8 cellular contexts compared by ENCODE assay signal in the genomic region with DNA sequence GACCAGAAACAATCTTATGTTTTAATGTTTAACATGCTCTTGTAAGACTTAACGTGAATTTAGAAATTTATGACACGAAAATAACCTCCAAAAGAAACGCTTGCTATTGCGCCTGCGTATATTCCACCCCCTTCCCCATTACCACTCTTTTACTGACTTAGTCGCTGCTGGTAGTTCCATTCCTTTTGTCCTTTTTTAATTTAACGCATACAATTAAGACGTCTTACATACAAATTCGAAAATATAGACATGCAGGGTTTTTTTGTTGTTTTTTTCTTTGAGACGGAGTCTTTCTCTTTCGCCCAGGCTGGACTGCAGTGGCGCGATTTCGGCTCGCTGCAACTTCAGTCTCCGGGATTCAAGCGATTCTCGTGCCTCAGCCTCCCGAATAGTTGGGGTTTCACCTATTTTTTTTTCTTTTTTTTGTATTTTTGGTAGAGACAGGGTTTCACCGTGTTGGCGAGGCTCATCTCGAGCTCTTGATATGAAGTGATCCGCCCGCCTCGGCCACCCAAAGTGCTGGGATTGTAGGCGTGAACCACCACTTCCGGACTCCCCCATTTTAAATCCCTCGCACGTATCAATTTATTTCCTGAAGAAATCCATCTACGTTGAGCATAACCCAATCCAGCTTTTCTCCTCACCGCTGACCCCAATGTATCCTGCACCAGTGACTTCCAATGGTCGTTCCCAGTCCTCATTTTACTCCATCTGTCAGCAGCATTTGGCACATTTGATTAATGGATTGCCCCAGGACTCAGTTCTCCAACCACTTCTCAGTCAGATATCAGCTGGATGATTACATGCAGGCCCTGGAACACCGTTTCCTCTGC. TPM values are rescaled to one million over a fixed set of nuclear protein-coding genes. Genes with fewer than 3 reads are reported as not detected.
A peak's percentile ranks its signal among the peaks of the same experiment; 100 is the strongest.
DNase-seq lines count a peak whose midpoint lies in the region; ATAC-seq, FAIRE-seq and TF ChIP-seq lines count a peak whose summit lies in the region.

No MANE protein-coding gene starts in this region.

- no peak overlapping the region for H2BK5ac ChIP-seq in mesendoderm (ENCODE audit: low read length)

- H3K79me2 ChIP-seq in mesendoderm (ENCODE audit: control insufficient read depth, insufficient read depth, low read length): peaks cover 5% of the 10 kb centered on the region

- no peak overlapping the region for H2AK5ac ChIP-seq in mesendoderm (ENCODE audit: low read length)

- H3K56ac ChIP-seq in mesendoderm (ENCODE audit: low read length): no peak overlapping the region

- no peak overlapping the region for H3K18ac ChIP-seq in mesendoderm (ENCODE audit: low read length)

- no peak overlapping the region for H2BK120ac ChIP-seq in mesendoderm (ENCODE audit: low read depth, low read length)

- H3K27me3 Mint-ChIP-seq in stimulated activated naive CD8-positive, alpha-beta T cell treated with anti-CD3 and anti-CD28 coated beads, Interleukin-15, amount 100 ng/mL, for 72 hours: no peaks in the 10 kb centered on the region

- no peak overlapping the region for H3K4ac ChIP-seq in mesendoderm (ENCODE audit: low read depth, low read length)

- peak overlapping the region; percentile 96 to 98 for H3K27ac Mint-ChIP-seq in stimulated activated naive CD8-positive, alpha-beta T cell treated with anti-CD3 and anti-CD28 coated beads, Interleukin-15, amount 100 ng/mL, for 72 hours

- H3K36me3 ChIP-seq in ectodermal cell (ENCODE audit: control insufficient read depth, insufficient read depth, low read length) (peaks cover 4% of the 10 kb centered on the region), mesendoderm (ENCODE audit: control insufficient read depth, insufficient read depth, low read length) (no peaks in the 10 kb centered on the region)

- no peak overlapping the region for H3K9ac ChIP-seq in mesendoderm (ENCODE audit: low read length)

- no peak overlapping the region for H3K4me2 ChIP-seq in mesendoderm (ENCODE audit: low read length)

- peaks cover 4% of the 10 kb centered on the region for H3K79me1 ChIP-seq in mesendoderm (ENCODE audit: low read length)

- H3K27me3 ChIP-seq in ectodermal cell (ENCODE audit: control insufficient read depth, insufficient read depth, low read length, poor library complexity, severe bottlenecking) (no peaks in the 10 kb centered on the region), mesendoderm (ENCODE audit: insufficient read depth, low read length, poor library complexity) (no peaks in the 10 kb centered on the region)

- peak overlapping the region; percentile 77 for H4K5ac ChIP-seq in mesendoderm (ENCODE audit: low read length)

- no peak overlapping the region for H3K23ac ChIP-seq in mesendoderm (ENCODE audit: low read length)

- no peak for TF ChIP-seq POLR2A in GM12891 (IDR thresholded peaks at IDR 0.05; ENCODE audit: low read depth, low read length)

- H3K4me1 Mint-ChIP-seq in stimulated activated naive CD8-positive, alpha-beta T cell treated with anti-CD3 and anti-CD28 coated beads, Interleukin-15, amount 100 ng/mL, for 72 hours: peaks cover 43% of the 10 kb centered on the region

- no peak overlapping the region for H4K8ac ChIP-seq in mesendoderm (ENCODE audit: low read depth, low read length)

- WGBS in ectodermal cell, 2 experiments: 59 to 64% methylated on average over 33 of the region's 33 CpGs
- no CpG with 5 or more reads among the region's 33 CpGs for WGBS in mesendoderm (ENCODE audit: extremely low coverage, insufficient coverage, low lambda C conversion rate)

- DNase-seq in 8988T (peak; percentile 33), GM12891 (ENCODE audit: insufficient read length, low spot score) (no peak), NCI-H2081 treated with DMSO at 0.1 percent for 48 hours (lab: John Stamatoyannopoulos, UW) (peak; percentile 72), mesendoderm (no peak)
- peak; percentile 44 for DNase-seq in activated CD4-positive, CD25-positive, alpha-beta regulatory T cell treated with anti-CD3 and anti-CD28 coated beads, Interleukin-2, amount 50 U/mL, for 72 hours
- peak; percentile 38 to 70 for DNase-seq in stimulated activated naive CD8-positive, alpha-beta T cell treated with anti-CD3 and anti-CD28 coated beads, Interleukin-15, amount 100 ng/mL, for 72 hours

- H3K4me3 Mint-ChIP-seq in stimulated activated naive CD8-positive, alpha-beta T cell treated with anti-CD3 and anti-CD28 coated beads, Interleukin-15, amount 100 ng/mL, for 72 hours: peak overlapping the region; percentile 90 to 97

- no peaks in the 10 kb centered on the region for H3K9me3 ChIP-seq in ectodermal cell (ENCODE audit: control insufficient read depth, low read length)

- no peaks in the 10 kb centered on the region for H3K9me3 Mint-ChIP-seq in stimulated activated naive CD8-positive, alpha-beta T cell treated with anti-CD3 and anti-CD28 coated beads, Interleukin-15, amount 100 ng/mL, for 72 hours

- peak; percentile 50 for FAIRE-seq in GM12891 (lab: Jason Lieb, UNC)

- H3K4me1 ChIP-seq in ectodermal cell (ENCODE audit: control insufficient read depth, insufficient read depth, low read length) (peaks cover 2% of the 10 kb centered on the region), mesendoderm (ENCODE audit: control insufficient read depth, low read depth, low read length) (no peaks in the 10 kb centered on the region)

- no peak overlapping the region for H2BK15ac ChIP-seq in mesendoderm (replicated peaks; ENCODE audit: low read depth)

- peak overlapping the region; percentile 88 for H3K4me3 ChIP-seq in ectodermal cell (ENCODE audit: insufficient read depth, low read depth, low read length)
- no peak overlapping the region for H3K4me3 ChIP-seq in mesendoderm (ENCODE audit: low read length)

- H3K27ac ChIP-seq in ectodermal cell (ENCODE audit: insufficient read depth, low read depth, low read length, poor library complexity, severe bottlenecking) (no peak overlapping the region), mesendoderm (ENCODE audit: low read depth, low read length) (no peak overlapping the region)

- peak; percentile 38 for ATAC-seq in HG02840 (IDR thresholded peaks at IDR 0.05; ENCODE audit: low FRiP score, unreplicated experiment)
- peak; percentile 55 for ATAC-seq in stimulated activated naive CD8-positive, alpha-beta T cell treated with anti-CD3 and anti-CD28 coated beads, Interleukin-15, amount 100 ng/mL, for 72 hours

TF ChIP-seq in GM12891, 5 proteins besides CTCF, POLR2A, EP300 and RAD21:
- no peak for TF ChIP-seq PAX5 (IDR thresholded peaks at IDR 0.05; ENCODE audit: insufficient read depth, low read length, severe bottlenecking)
- TF ChIP-seq POLR2AphosphoS5 (IDR thresholded peaks at IDR 0.05; ENCODE audit: low read depth, low read length): no peak
- TF ChIP-seq SPI1 (IDR thresholded peaks at IDR 0.05; ENCODE audit: low read depth, low read length): no peak
- no peak for TF ChIP-seq POU2F2 (IDR thresholded peaks at IDR 0.05; ENCODE audit: low read depth, low read length)
- TF ChIP-seq TAF1 (IDR thresholded peaks at IDR 0.05; ENCODE audit: low read depth, low read length): no peak
TF ChIP-seq in GM12891: peak in this region for 0.

RNA-seq across cellular contexts. Expression of a gene that starts 0.7 kb away (rescaled TPM):
- 15.3 TPM for polyA plus RNA-seq in GM12891 (2012; ENCODE audit: low read depth, missing spikeins)
- 23.0 TPM for polyA plus RNA-seq in ectodermal cell (2013, experiment 1 of 4)
- 22.7 TPM for polyA plus RNA-seq in ectodermal cell (2013, experiment 2 of 4)
- 18.7 TPM for polyA plus RNA-seq in ectodermal cell (2013, experiment 3 of 4)
- polyA plus RNA-seq in ectodermal cell (2013, experiment 4 of 4): 18.2 TPM
- 10.4 TPM for polyA plus RNA-seq in mesendoderm (2013, experiment 1 of 2)
- polyA plus RNA-seq in mesendoderm (2013, experiment 2 of 2): 9.8 TPM

RNA-seq across cellular contexts. Expression of a gene that starts 22.7 kb away (rescaled TPM):
- not detected for polyA plus RNA-seq in GM12891 (2012; ENCODE audit: low read depth, missing spikeins)
- not detected for polyA plus RNA-seq in ectodermal cell (2013, experiment 1 of 4)
- polyA plus RNA-seq in ectodermal cell (2013, experiment 2 of 4): not detected
- not detected for polyA plus RNA-seq in ectodermal cell (2013, experiment 3 of 4)
- polyA plus RNA-seq in ectodermal cell (2013, experiment 4 of 4): not detected
- polyA plus RNA-seq in mesendoderm (2013, experiment 1 of 2): not detected
- not detected for polyA plus RNA-seq in mesendoderm (2013, experiment 2 of 2)

RNA-seq across cellular contexts. Expression of a gene that starts 34.5 kb away (rescaled TPM):
- polyA plus RNA-seq in GM12891 (2012; ENCODE audit: low read depth, missing spikeins): 7.5 TPM
- polyA plus RNA-seq in ectodermal cell (2013, experiment 1 of 4): 0.85 TPM
- polyA plus RNA-seq in ectodermal cell (2013, experiment 2 of 4): 0.28 TPM
- 0.21 TPM for polyA plus RNA-seq in ectodermal cell (2013, experiment 3 of 4)
- polyA plus RNA-seq in ectodermal cell (2013, experiment 4 of 4): 0.12 TPM
- 0.08 TPM for polyA plus RNA-seq in mesendoderm (2013, experiment 1 of 2)
- 0.03 TPM for polyA plus RNA-seq in mesendoderm (2013, experiment 2 of 2)

RNA-seq across cellular contexts. Expression of a gene that starts 37.3 kb away (rescaled TPM):
- polyA plus RNA-seq in GM12891 (2012; ENCODE audit: low read depth, missing spikeins): 1.1 TPM
- not detected for polyA plus RNA-seq in ectodermal cell (2013, experiment 1 of 4)
- polyA plus RNA-seq in ectodermal cell (2013, experiment 2 of 4): not detected
- polyA plus RNA-seq in ectodermal cell (2013, experiment 3 of 4): not detected
- not detected for polyA plus RNA-seq in ectodermal cell (2013, experiment 4 of 4)
- 0.15 TPM for polyA plus RNA-seq in mesendoderm (2013, experiment 1 of 2)
- polyA plus RNA-seq in mesendoderm (2013, experiment 2 of 2): 0.14 TPM

Comparison
In these comparisons a context has a peak if more than half of its experiments do, and no peak if none do; other contexts are left out.
1. DNase-seq: peak in 8988T (single experiment), NCI-H2081 treated with DMSO at 0.1 percent for 48 hours (single experiment), activated CD4-positive, CD25-positive, alpha-beta regulatory T cell treated with anti-CD3 and anti-CD28 coated beads, Interleukin-2, amount 50 U/mL, for 72 hours (single experiment) and stimulated activated naive CD8-positive, alpha-beta T cell treated with anti-CD3 and anti-CD28 coated beads, Interleukin-15, amount 100 ng/mL, for 72 hours (2 of 2); none in GM12891 (single experiment) and mesendoderm (single experiment).